ENCODE assay signal across 8 cellular contexts in the genomic region with DNA sequence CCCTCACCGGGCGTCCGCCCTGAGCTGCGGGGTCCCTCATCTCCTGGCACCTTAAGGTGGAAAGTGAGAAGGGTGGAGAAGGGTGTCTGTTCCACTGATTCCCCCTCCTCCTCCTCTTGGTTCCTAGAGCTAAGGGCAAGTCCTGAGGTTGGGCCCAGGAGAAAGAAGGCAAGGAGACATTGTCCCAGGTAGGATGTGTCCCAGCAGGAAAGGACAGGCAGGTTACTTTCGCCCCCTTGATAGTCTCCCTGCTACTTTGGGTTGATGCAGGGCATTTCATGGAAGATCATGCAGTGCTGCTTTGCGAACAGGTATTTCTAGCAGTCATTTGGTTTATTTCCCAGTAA. TPM values are rescaled to one million over a fixed set of nuclear protein-coding genes. Genes with fewer than 3 reads are reported as not detected.
DNase-seq lines count a peak whose midpoint lies in the region; ATAC-seq, FAIRE-seq and TF ChIP-seq lines count a peak whose summit lies in the region.
"Had no signal": no experiment of that assay in that cellular context is flagged by ENCODE, and none has a peak within 500 bp of the region (broad histone marks: within the 10 kb centered on the region; RNA-seq: fewer than 3 reads in every experiment).

No MANE protein-coding gene starts in this region.

- CTCF ChIA-PET in mammary epithelial cell (lab: Charles Lee; ENCODE audit: low non-redundant PET) = interaction anchor here (1.1 to 1.6 kb wide), 2 partner anchors 34 to 58 kb away, joined by 4 to 16 read pairs; a partner anchor contains a TSS
- CTCF ChIA-PET in HepG2 (lab: Yijun Ruan, JAX; ENCODE audit: low intra/inter-chr PET ratio, low total read pairs) = interaction anchor here (2.2 kb wide), 1 partner anchor 58 kb away, joined by 20 read pairs; a partner anchor contains a TSS

- TF ChIP-seq CTCF in mammary epithelial cell (conservative IDR thresholded peaks at IDR 0.05 in 1 of 2, IDR thresholded peaks at IDR 0.05 in 1 of 2; ENCODE audit: extremely low read depth in 1 of 2, insufficient read depth in 1 of 2, low read depth in 1 of 2, low read length in 2 of 2) = no peak
- no peak for TF ChIP-seq CTCF in HepG2 (CRISPR knock-in tag; IDR thresholded peaks at IDR 0.05)
- TF ChIP-seq CTCF in testis (IDR thresholded peaks at IDR 0.05) = no peak

- dilution Hi-C loops in mammary epithelial cell (cut with HindIII; ENCODE audit: low sequenced_read_pairs) = no loop called here

- H3K9me3 ChIP-seq in HUES48 (ENCODE audit: control insufficient read depth, insufficient read depth, low read length) (no peaks in the 10 kb centered on the region), mammary epithelial cell (replicated peaks; ENCODE audit: insufficient read depth, low read length) (no peaks in the 10 kb centered on the region), HepG2 (ENCODE audit: low read length) (no peaks in the 10 kb centered on the region), testis (no peaks in the 10 kb centered on the region)

- no peak for TF ChIP-seq RAD21 in HepG2 (CRISPR knock-in tag; IDR thresholded peaks at IDR 0.05)

- FAIRE-seq in HepG2 (lab: Jason Lieb, UNC) = no peak
- FAIRE-seq: TTC549 had no signal

- intact Hi-C loops in mammary epithelial cell (cut with micrococcal nuclease) = no loop called here
- intact Hi-C loops in HepG2 (cut with micrococcal nuclease; ENCODE audit: unreplicated experiment) = no loop called here
- intact Hi-C loops in testis (cut with DNase I; ENCODE audit: low total_unique reads) = no loop called here

- H3K9ac ChIP-seq in HUES48 (ENCODE audit: low read depth, low read length) = peak overlapping the region; percentile 67
- peak overlapping the region; percentile 65 for H3K9ac ChIP-seq in mammary epithelial cell (ENCODE audit: insufficient read depth, low read length)
- H3K9ac ChIP-seq in HepG2 (ENCODE audit: insufficient read depth, low read depth, low read length) = peak overlapping the region; percentile 82

- POLR2A ChIA-PET in HepG2 (lab: Yijun Ruan, JAX) = interaction anchor here (1.2 to 3.1 kb wide), 15 partner anchors 16 to 208 kb away, joined by 4 to 65 read pairs (median 7); a partner anchor contains a TSS

- in situ Hi-C loops in mammary epithelial cell (cut with MboI; ENCODE audit: low sequenced_read_pairs in 2 of 2) = no loop called here
- in situ Hi-C loops in HepG2 (cut with HindIII; ENCODE audit: extremely low pct_ligation_motif_present, low pct_unique_long_range_greater_than_20kb) = no loop called here

- no peak for TF ChIP-seq EP300 in HepG2 (IDR thresholded peaks at IDR 0.05; ENCODE audit: low read depth in 2 of 2, low read length in 2 of 2)
- TF ChIP-seq EP300 in HepG2 (CRISPR knock-in tag; IDR thresholded peaks at IDR 0.05; ENCODE audit: borderline replicate concordance) = no peak

- 7% methylated on average over 2 of the region's 6 CpGs for WGBS in mammary epithelial cell (ENCODE audit: low coverage, missing lambda C conversion rate)
- WGBS in HepG2 (ENCODE audit: low lambda C conversion rate) = 2% methylated on average over 6 of the region's 6 CpGs
- 7 to 16% methylated on average over 2 to 6 of the region's 6 CpGs for WGBS in testis, 2 donors

- H3K4me2 ChIP-seq in mammary epithelial cell (ENCODE audit: insufficient read depth, low read depth, low read length) = peak overlapping the region; percentile 89
- peak overlapping the region; percentile 87 for H3K4me2 ChIP-seq in HepG2 (ENCODE audit: low read depth, low read length)

- H3K36me3 ChIP-seq in HUES48 (ENCODE audit: control insufficient read depth, insufficient read depth, low read length) = 0 out of 2 replicates have a peak, but pooled peaks cover 2% of the 10 kb centered on the region
- no peaks in the 10 kb centered on the region for H3K36me3 ChIP-seq in mammary epithelial cell (ENCODE audit: insufficient read depth, low read length)
- H3K36me3 ChIP-seq in HepG2 (replicated peaks in 1 of 2; ENCODE audit: control insufficient read depth in 1 of 2, insufficient read depth in 2 of 2, low read length in 2 of 2) = no peaks in the 10 kb centered on the region
- H3K36me3 ChIP-seq in testis (ENCODE audit: low read depth, missing control alignments) = no peaks in the 10 kb centered on the region

- H4K20me1 ChIP-seq in mammary epithelial cell (ENCODE audit: insufficient read depth, low read length) (no peaks in the 10 kb centered on the region), HepG2 (ENCODE audit: insufficient read depth, low read length) (no peaks in the 10 kb centered on the region)

- BruUV-seq in mammary epithelial cell (replicated peaks; lab: Mats Ljungman, UMichigan) = no TSS peak
- no TSS peak for BruUV-seq in HepG2 (replicated peaks; lab: Mats Ljungman, UMichigan)

- H2AFZ ChIP-seq in mammary epithelial cell (ENCODE audit: low read depth, low read length) = peak overlapping the region; percentile 99
- peak overlapping the region; percentile 62 for H2AFZ ChIP-seq in HepG2 (ENCODE audit: low read length)

- H3K4me1 ChIP-seq in HUES48 (ENCODE audit: control insufficient read depth, insufficient read depth, low read length) (peaks cover 50% of the 10 kb centered on the region), mammary epithelial cell (ENCODE audit: insufficient read depth, low read length) (peaks cover 13% of the 10 kb centered on the region), HepG2 (ENCODE audit: insufficient read depth, low read length) (peaks cover 30% of the 10 kb centered on the region), testis (no peaks in the 10 kb centered on the region)

- H3K79me2 ChIP-seq in mammary epithelial cell (ENCODE audit: insufficient read depth, low read length) = peaks cover 5% of the 10 kb centered on the region
- H3K79me2 ChIP-seq in HepG2 (ENCODE audit: insufficient read depth, low read length) = peaks cover 3% of the 10 kb centered on the region

- TF ChIP-seq POLR2A in HepG2 (IDR thresholded peaks at IDR 0.05; ENCODE audit: insufficient read depth in 1 of 2, low read depth in 2 of 2, low read length in 2 of 2) (no peak), testis (IDR thresholded peaks at IDR 0.05) (no peak)

- H3K27ac ChIP-seq in HUES48 (ENCODE audit: low read depth, low read length) (peak overlapping the region; percentile 21), mammary epithelial cell (ENCODE audit: insufficient read depth, low read depth, low read length) (peak overlapping the region; percentile 4), HepG2 (ENCODE audit: extremely low read length, insufficient read depth, low read length) (peak overlapping the region; percentile 94), testis (peak overlapping the region; percentile 82 to 85)

- H3K4me3 ChIP-seq in HUES48 (ENCODE audit: low read depth, low read length) = peak overlapping the region; percentile 83
- H3K4me3 ChIP-seq in mammary epithelial cell (replicated peaks in 1 of 3; ENCODE audit: insufficient read depth in 1 of 3, low read depth in 2 of 3, low read length in 3 of 3) = peak overlapping the region; percentile 55 to 77 (median 75)
- peak overlapping the region; percentile 65 to 87 (median 83) for H3K4me3 ChIP-seq in HepG2 (replicated peaks in 1 of 3; ENCODE audit: insufficient read depth in 1 of 3, low read depth in 2 of 3, low read length in 3 of 3)
- peak overlapping the region; percentile 66 to 78 for H3K4me3 ChIP-seq in testis

- DNase-seq in mammary epithelial cell = no peak
- no peak for DNase-seq in HepG2 (ENCODE audit: low spot score)
- no peak for DNase-seq in testis
- DNase-seq in NCI-H345 treated with DMSO at 0.1 percent for 48 hours (lab: John Stamatoyannopoulos, UW; ENCODE audit: unreplicated experiment) = no peak
- DNase-seq in NCI-H2029 treated with DMSO at 0.1 percent for 48 hours (lab: John Stamatoyannopoulos, UW) = no peak

- ATAC-seq in HepG2 (peak; percentile 19), GM18909 (IDR thresholded peaks at IDR 0.05; ENCODE audit: poor library complexity, unreplicated experiment) (no peak)

- peaks cover 7% of the 10 kb centered on the region; the same call in 1 of the 2 replicates for H3K27me3 ChIP-seq in HUES48 (ENCODE audit: control insufficient read depth, insufficient read depth, low read length)
- no peaks in the 10 kb centered on the region for H3K27me3 ChIP-seq in mammary epithelial cell (ENCODE audit: insufficient read depth, low read length)
- peaks cover 0 to 5% of the 10 kb centered on the region in 2 experiments; a peak in 1 of 5 replicates for H3K27me3 ChIP-seq in HepG2 (ENCODE audit: control insufficient read depth in 1 of 2, insufficient read depth in 2 of 2, low read length in 2 of 2)
- H3K27me3 ChIP-seq in testis = no peaks in the 10 kb centered on the region

RNA-seq across cellular contexts. Expression of a gene that starts 0.6 kb away (rescaled TPM):
- 10 to 100 TPM in 1 of 2 donors, 1 to 10 TPM in 1; 9.2 to 10.9 TPM for total RNA-seq in mammary epithelial cell
- 4.9 TPM for polyA plus RNA-seq in mammary epithelial cell
- polyA minus RNA-seq in mammary epithelial cell = 12.1 TPM
- 3.5 and 4.3 TPM in 2 replicates for total RNA-seq in HepG2 (2016; rRNA removed; fragmentation: Illumina TruSeq; extraction: Trizol)
- total RNA-seq in HepG2 (2016; cell fraction: cytosol; rRNA removed; fragmentation: Illumina TruSeq; extraction: Trizol; ENCODE audit: low read depth) = 0.61 and 0.62 TPM in 2 replicates
- total RNA-seq in HepG2 (2016; cell fraction: insoluble cytoplasmic fraction; rRNA removed; fragmentation: Illumina TruSeq; extraction: Trizol) = 2.5 and 4.6 TPM in 2 replicates
- 1.3 and 1.4 TPM in 2 replicates for total RNA-seq in HepG2 (2016; cell fraction: membrane; rRNA removed; fragmentation: Illumina TruSeq; extraction: Trizol)
- total RNA-seq in HepG2 (2016; cell fraction: nucleus; rRNA removed; fragmentation: Illumina TruSeq; extraction: Trizol) = 7.7 and 8.2 TPM in 2 replicates
- 4.4 and 4.5 TPM in 2 replicates for polyA plus RNA-seq in HepG2 (2011; rRNA removed)
- polyA plus RNA-seq in HepG2 (2011; cell fraction: cytosol; rRNA removed) = 1.2 and 2.6 TPM in 2 replicates
- 3.6 and 6.6 TPM in 2 replicates for polyA plus RNA-seq in HepG2 (2011; cell fraction: nucleus; rRNA removed)
- polyA plus RNA-seq in HepG2 (2012) = 3.1 and 8.3 TPM in 2 replicates
- polyA plus RNA-seq in HepG2 (2016; cell fraction: cytosol; fragmentation: Illumina TruSeq; extraction: Trizol; ENCODE audit: low read depth) = 0.43 and 0.48 TPM in 2 replicates
- polyA plus RNA-seq in HepG2 (2016; cell fraction: insoluble cytoplasmic fraction; fragmentation: Illumina TruSeq; extraction: Trizol; ENCODE audit: low read depth) = 1.3 and 1.6 TPM in 2 replicates
- 0.32 and 0.36 TPM in 2 replicates for polyA plus RNA-seq in HepG2 (2016; cell fraction: membrane; fragmentation: Illumina TruSeq; extraction: Trizol; ENCODE audit: low read depth)
- polyA plus RNA-seq in HepG2 (2016; cell fraction: nucleus; fragmentation: Illumina TruSeq; extraction: Trizol; ENCODE audit: insufficient read depth, low read depth) = 6.7 TPM in 2 replicates
- polyA minus RNA-seq in HepG2 (2011; rRNA and poly(A)+ RNA removed; ENCODE audit: low replicate concordance) = 3.0 TPM in 1 of 2 replicates, not detected in the other
- 4.0 and 6.4 TPM in 2 replicates for polyA minus RNA-seq in HepG2 (2011; cell fraction: cytosol; rRNA and poly(A)+ RNA removed)
- 13.1 and 20.3 TPM in 2 replicates for polyA minus RNA-seq in HepG2 (2011; cell fraction: nucleus; rRNA and poly(A)+ RNA removed)
- total RNA-seq in testis = 1 to 10 TPM; 4.3 to 4.5 TPM
- polyA plus RNA-seq in testis (ENCODE audit: insufficient read depth, low read depth, low replicate concordance) = 1.8 TPM

RNA-seq across cellular contexts. Expression of a gene that starts 32.9 kb away (rescaled TPM):
- 1 to 10 TPM; 1.7 to 5.0 TPM for total RNA-seq in mammary epithelial cell
- 0.48 TPM for polyA plus RNA-seq in mammary epithelial cell
- 3.3 TPM for polyA minus RNA-seq in mammary epithelial cell
- 2.7 and 4.0 TPM in 2 replicates for total RNA-seq in HepG2 (2016; rRNA removed; fragmentation: Illumina TruSeq; extraction: Trizol)
- total RNA-seq in HepG2 (2016; cell fraction: cytosol; rRNA removed; fragmentation: Illumina TruSeq; extraction: Trizol; ENCODE audit: low read depth) = 1.5 and 1.7 TPM in 2 replicates
- total RNA-seq in HepG2 (2016; cell fraction: insoluble cytoplasmic fraction; rRNA removed; fragmentation: Illumina TruSeq; extraction: Trizol) = 4.4 and 4.8 TPM in 2 replicates
- total RNA-seq in HepG2 (2016; cell fraction: membrane; rRNA removed; fragmentation: Illumina TruSeq; extraction: Trizol) = 1.8 and 2.5 TPM in 2 replicates
- 13.6 and 14.1 TPM in 2 replicates for total RNA-seq in HepG2 (2016; cell fraction: nucleus; rRNA removed; fragmentation: Illumina TruSeq; extraction: Trizol)
- 2.2 and 2.4 TPM in 2 replicates for polyA plus RNA-seq in HepG2 (2011; rRNA removed)
- 0.28 and 0.42 TPM in 2 replicates for polyA plus RNA-seq in HepG2 (2011; cell fraction: cytosol; rRNA removed)
- 5.1 and 7.1 TPM in 2 replicates for polyA plus RNA-seq in HepG2 (2011; cell fraction: nucleus; rRNA removed)
- polyA plus RNA-seq in HepG2 (2012) = 1.8 and 3.6 TPM in 2 replicates
- 0.17 and 0.71 TPM in 2 replicates for polyA plus RNA-seq in HepG2 (2016; cell fraction: cytosol; fragmentation: Illumina TruSeq; extraction: Trizol; ENCODE audit: low read depth)
- polyA plus RNA-seq in HepG2 (2016; cell fraction: insoluble cytoplasmic fraction; fragmentation: Illumina TruSeq; extraction: Trizol; ENCODE audit: low read depth) = 3.3 and 3.6 TPM in 2 replicates
- 0.65 and 1.7 TPM in 2 replicates for polyA plus RNA-seq in HepG2 (2016; cell fraction: membrane; fragmentation: Illumina TruSeq; extraction: Trizol; ENCODE audit: low read depth)
- polyA plus RNA-seq in HepG2 (2016; cell fraction: nucleus; fragmentation: Illumina TruSeq; extraction: Trizol; ENCODE audit: insufficient read depth, low read depth) = 10.5 and 13.0 TPM in 2 replicates
- 0.61 and 3.5 TPM in 2 replicates for polyA minus RNA-seq in HepG2 (2011; rRNA and poly(A)+ RNA removed; ENCODE audit: low replicate concordance)
- polyA minus RNA-seq in HepG2 (2011; cell fraction: cytosol; rRNA and poly(A)+ RNA removed) = 0.97 and 0.99 TPM in 2 replicates
- 25.0 and 26.5 TPM in 2 replicates for polyA minus RNA-seq in HepG2 (2011; cell fraction: nucleus; rRNA and poly(A)+ RNA removed)
- total RNA-seq in testis = 10 to 100 TPM in 1 of 2 donors, 1 to 10 TPM in 1; 8.7 to 18.0 TPM
- 9.0 TPM for polyA plus RNA-seq in testis (ENCODE audit: insufficient read depth, low read depth, low replicate concordance)

RNA-seq across cellular contexts. Expression of a gene that starts 57.9 kb away (rescaled TPM):
- total RNA-seq in mammary epithelial cell (10 to 100 TPM in 1 of 2 donors, 1 to 10 TPM in 1; 5.0 to 15.3 TPM), HepG2 (2016; rRNA removed; fragmentation: Illumina TruSeq; extraction: Trizol) (17.3 and 24.2 TPM in 2 replicates), testis (1 to 10 TPM; 6.4 to 7.3 TPM)
- polyA plus RNA-seq in mammary epithelial cell (22.8 TPM), HepG2 (2011; rRNA removed) (22.2 and 23.2 TPM in 2 replicates), testis (ENCODE audit: insufficient read depth, low read depth, low replicate concordance) (6.4 TPM)
- 2.9 TPM for polyA minus RNA-seq in mammary epithelial cell
- total RNA-seq in HepG2 (2016; cell fraction: cytosol; rRNA removed; fragmentation: Illumina TruSeq; extraction: Trizol; ENCODE audit: low read depth) = 5.6 and 6.9 TPM in 2 replicates
- total RNA-seq in HepG2 (2016; cell fraction: insoluble cytoplasmic fraction; rRNA removed; fragmentation: Illumina TruSeq; extraction: Trizol) = 17.3 and 24.0 TPM in 2 replicates
- 6.2 and 7.4 TPM in 2 replicates for total RNA-seq in HepG2 (2016; cell fraction: membrane; rRNA removed; fragmentation: Illumina TruSeq; extraction: Trizol)
- total RNA-seq in HepG2 (2016; cell fraction: nucleus; rRNA removed; fragmentation: Illumina TruSeq; extraction: Trizol) = 20.3 and 22.1 TPM in 2 replicates
- polyA plus RNA-seq in HepG2 (2011; cell fraction: cytosol; rRNA removed) = 11.0 and 22.5 TPM in 2 replicates
- polyA plus RNA-seq in HepG2 (2011; cell fraction: nucleus; rRNA removed) = 6.9 and 11.7 TPM in 2 replicates
- 23.5 and 39.3 TPM in 2 replicates for polyA plus RNA-seq in HepG2 (2012)
- 3.9 and 4.2 TPM in 2 replicates for polyA plus RNA-seq in HepG2 (2016; cell fraction: cytosol; fragmentation: Illumina TruSeq; extraction: Trizol; ENCODE audit: low read depth)
- 15.0 and 16.3 TPM in 2 replicates for polyA plus RNA-seq in HepG2 (2016; cell fraction: insoluble cytoplasmic fraction; fragmentation: Illumina TruSeq; extraction: Trizol; ENCODE audit: low read depth)
- polyA plus RNA-seq in HepG2 (2016; cell fraction: membrane; fragmentation: Illumina TruSeq; extraction: Trizol; ENCODE audit: low read depth) = 4.1 and 5.3 TPM in 2 replicates
- 32.3 and 34.0 TPM in 2 replicates for polyA plus RNA-seq in HepG2 (2016; cell fraction: nucleus; fragmentation: Illumina TruSeq; extraction: Trizol; ENCODE audit: insufficient read depth, low read depth)
- 3.2 TPM in 1 of 2 replicates, not detected in the other for polyA minus RNA-seq in HepG2 (2011; rRNA and poly(A)+ RNA removed; ENCODE audit: low replicate concordance)
- 6.7 and 7.2 TPM in 2 replicates for polyA minus RNA-seq in HepG2 (2011; cell fraction: cytosol; rRNA and poly(A)+ RNA removed)
- polyA minus RNA-seq in HepG2 (2011; cell fraction: nucleus; rRNA and poly(A)+ RNA removed) = 6.3 and 13.8 TPM in 2 replicates

Comparison
In these comparisons a context has a peak if more than half of its experiments do, and no peak if none do; other contexts are left out.
1. H3K27ac ChIP-seq: peak in every context shown above with its lines; median percentile 94 in HepG2; 84 in testis; 21 in HUES48; 4 in mammary epithelial cell.